In the genomic region with DNA sequence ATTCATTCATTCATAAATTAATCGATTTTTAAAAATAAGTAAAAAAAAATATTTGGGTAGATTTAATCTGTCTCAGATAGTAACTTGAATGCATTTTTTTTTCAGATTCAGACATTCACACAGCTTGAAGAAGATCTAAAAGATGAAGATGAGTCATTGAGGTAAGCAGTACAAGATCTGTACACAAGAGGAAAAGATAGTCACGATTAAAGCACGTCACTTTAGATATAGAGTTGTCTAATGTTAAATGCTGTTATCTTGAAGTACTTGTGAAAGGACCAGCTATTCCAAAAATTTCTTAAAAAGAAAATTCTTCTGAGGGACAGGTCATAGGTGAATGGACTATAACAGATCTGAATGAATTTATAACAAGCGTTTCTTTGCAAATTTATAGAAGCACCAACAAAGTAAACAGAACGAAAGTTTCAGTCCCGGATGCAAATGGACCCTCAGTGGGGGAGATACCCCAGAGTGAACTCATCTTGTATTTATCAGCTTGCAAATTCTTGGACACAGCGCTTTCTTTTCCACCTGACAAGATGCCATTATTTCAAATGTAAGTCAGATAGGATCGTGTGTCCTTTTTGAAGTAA, we compare ENCODE assay signal across 11 cellular contexts. TPM values are rescaled to one million over a fixed set of nuclear protein-coding genes. Genes with fewer than 3 reads are reported as not detected.
DNase-seq lines count a peak whose midpoint lies in the region; ATAC-seq, FAIRE-seq and TF ChIP-seq lines count a peak whose summit lies in the region.
"Had no signal": no experiment of that assay in that cellular context is flagged by ENCODE, and none has a peak within 500 bp of the region (broad histone marks: within the 10 kb centered on the region; RNA-seq: fewer than 3 reads in every experiment).

No MANE protein-coding gene starts in this region.

- H3K4me3 Mint-ChIP-seq in activated CD8-positive, alpha-beta memory T cell treated with anti-CD3 and anti-CD28 coated beads, Interleukin-2, amount 10 ng/mL, durations not matched to agents 7 days and 5 days: no peak overlapping the region

- H3F3A ChIP-seq in SU-DHL-6 (ENCODE audit: insufficient read depth): peaks cover 10% of the 10 kb centered on the region; the same call in 1 of the 2 replicates

- H4K20me1 ChIP-seq in SU-DHL-6 (ENCODE audit: low read depth, low read length): no peaks in the 10 kb centered on the region

- peaks cover 36% of the 10 kb centered on the region for H3K36me3 Mint-ChIP-seq in activated CD8-positive, alpha-beta memory T cell treated with anti-CD3 and anti-CD28 coated beads, Interleukin-2, amount 10 ng/mL, durations not matched to agents 7 days and 5 days

- peak overlapping the region; percentile 52 for H2AFZ ChIP-seq in SU-DHL-6 (ENCODE audit: low read depth, low read length, severe bottlenecking)

- H3K9me2 ChIP-seq in SU-DHL-6 (replicated peaks; ENCODE audit: insufficient read depth, low read length): no peaks in the 10 kb centered on the region

- no peak for TF ChIP-seq CTCF in SU-DHL-6 (IDR thresholded peaks at IDR 0.05; ENCODE audit: insufficient read depth, low read length, poor library complexity, severe bottlenecking)

- H3K36me3 ChIP-seq in SU-DHL-6 (ENCODE audit: low read length): no peaks in the 10 kb centered on the region

- H3K27ac Mint-ChIP-seq in activated CD8-positive, alpha-beta memory T cell treated with anti-CD3 and anti-CD28 coated beads, Interleukin-2, amount 10 ng/mL, durations not matched to agents 7 days and 5 days: peak overlapping the region; percentile 69

- H3K9me3 Mint-ChIP-seq in activated CD8-positive, alpha-beta memory T cell treated with anti-CD3 and anti-CD28 coated beads, Interleukin-2, amount 10 ng/mL, durations not matched to agents 7 days and 5 days (ENCODE audit: low read depth): no peaks in the 10 kb centered on the region

- no peak for DNase-seq in activated CD8-positive, alpha-beta memory T cell treated with anti-CD3 and anti-CD28 coated beads, Interleukin-2, amount 10 ng/mL, durations not matched to agents 7 days and 5 days
- DNase-seq in activated CD8-positive, alpha-beta memory T cell treated with anti-CD3 and anti-CD28 coated beads, Interleukin-2, amount 50 U/mL, for 48 hours: no peak
- DNase-seq in epithelial cell of prostate (ENCODE audit: low read depth, low spot score) (no peak), RCC 7860 (ENCODE audit: low spot score) (no peak), NCI-H1048 (lab: John Stamatoyannopoulos, UW) (no peak)
- DNase-seq in stimulated activated naive CD8-positive, alpha-beta T cell treated with anti-CD3 and anti-CD28 coated beads, Interleukin-15, Interleukin-2, amounts not matched to agents 100 U/mL and 50 U/mL, for 24 hours: no peak
- DNase-seq: left colon, retina had no signal

- H3K27ac ChIP-seq in SU-DHL-6 (ENCODE audit: low read depth, low read length) (peak overlapping the region; percentile 72), epithelial cell of prostate (peak overlapping the region; percentile 34)

- CTCF ChIA-PET in activated CD8-positive, alpha-beta memory T cell treated with anti-CD3 and anti-CD28 coated beads, Interleukin-2, amount 10 ng/mL, durations not matched to agents 7 days and 5 days (lab: Charles Lee): interaction anchor here (0.8 to 1.9 kb wide), 8 partner anchors 9 to 147 kb away, joined by 3 to 6 read pairs (median 4); a partner anchor contains a TSS

- peak overlapping the region; percentile 52 for H3K4me2 ChIP-seq in SU-DHL-6 (ENCODE audit: low read depth, low read length, poor library complexity, severe bottlenecking)

- FAIRE-seq in RCC 7860 (lab: Jason Lieb, UNC): no peak

- H3K4me3 ChIP-seq in SU-DHL-6 (ENCODE audit: insufficient read depth, low read length, poor library complexity, severe bottlenecking): peak overlapping the region; percentile 45

- H3K4me1 Mint-ChIP-seq in activated CD8-positive, alpha-beta memory T cell treated with anti-CD3 and anti-CD28 coated beads, Interleukin-2, amount 10 ng/mL, durations not matched to agents 7 days and 5 days: peaks cover 20% of the 10 kb centered on the region

- H3K27me3 Mint-ChIP-seq in activated CD8-positive, alpha-beta memory T cell treated with anti-CD3 and anti-CD28 coated beads, Interleukin-2, amount 10 ng/mL, durations not matched to agents 7 days and 5 days: no peaks in the 10 kb centered on the region

- no peaks in the 10 kb centered on the region for H3K27me3 ChIP-seq in SU-DHL-6 (ENCODE audit: low read length)

- no peaks in the 10 kb centered on the region for H3K79me2 ChIP-seq in SU-DHL-6 (ENCODE audit: insufficient read depth, low read length)

- H3K9ac ChIP-seq in SU-DHL-6 (ENCODE audit: low read length): no peak overlapping the region

- peak; percentile 75 for ATAC-seq in activated CD8-positive, alpha-beta memory T cell treated with anti-CD3 and anti-CD28 coated beads, Interleukin-2, amount 10 ng/mL, durations not matched to agents 7 days and 5 days
- ATAC-seq in stimulated activated naive CD8-positive, alpha-beta T cell treated with anti-CD3 and anti-CD28 coated beads, Interleukin-15, Interleukin-2, amounts not matched to agents 100 U/mL and 50 U/mL, for 24 hours: peak; percentile 57
- no peak for ATAC-seq in GM21723 (IDR thresholded peaks at IDR 0.05; ENCODE audit: unreplicated experiment)
- ATAC-seq: left colon, Right ventricle myocardium inferior had no signal

- H3K9me3 ChIP-seq in SU-DHL-6 (ENCODE audit: insufficient read depth, low read length): peaks cover 6% of the 10 kb centered on the region; the same call in 1 of the 2 replicates

RNA-seq across cellular contexts. Expression of a gene that starts 31.2 kb away (rescaled TPM):
- total RNA-seq in activated CD8-positive, alpha-beta memory T cell treated with anti-CD3 and anti-CD28 coated beads, Interleukin-2, amount 10 ng/mL, durations not matched to agents 7 days and 5 days: 10 to 100 TPM; 25.6 to 30.5 TPM
